In the genomic region with DNA sequence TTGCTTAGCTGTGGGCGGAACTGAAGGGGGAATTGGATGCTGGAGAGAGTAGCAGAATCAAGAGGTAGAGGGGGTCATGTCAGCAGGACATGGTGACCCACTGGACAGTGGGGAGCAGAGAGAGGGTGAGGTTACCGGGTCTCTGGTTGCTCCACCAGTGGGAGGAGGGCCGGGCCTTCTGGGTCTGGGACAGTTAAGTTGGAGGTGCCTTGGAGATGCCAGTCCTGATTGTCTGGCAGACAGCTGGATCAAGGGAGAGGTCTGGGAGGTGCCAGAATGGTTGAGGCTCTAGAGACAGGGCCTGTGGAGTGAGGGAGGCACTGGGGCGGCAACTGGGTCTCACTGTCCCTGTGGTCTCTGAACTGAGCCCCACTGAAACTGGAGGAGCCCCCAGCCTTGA, we compare ENCODE assay signal across 11 cellular contexts. TPM values are rescaled to one million over a fixed set of nuclear protein-coding genes. Genes with fewer than 3 reads are reported as not detected.
DNase-seq lines count a peak whose midpoint lies in the region; ATAC-seq, FAIRE-seq and TF ChIP-seq lines count a peak whose summit lies in the region.
"Had no signal": no experiment of that assay in that cellular context is flagged by ENCODE, and none has a peak within 500 bp of the region (broad histone marks: within the 10 kb centered on the region; RNA-seq: fewer than 3 reads in every experiment).

No MANE protein-coding gene starts in this region.

- ATAC-seq in stimulated activated naive CD8-positive, alpha-beta T cell treated with anti-CD3 and anti-CD28 coated beads, Interleukin-15, amount 100 ng/mL, for 72 hours, result no peak
- ATAC-seq in GM21528 (IDR thresholded peaks at IDR 0.05; ENCODE audit: low FRiP score, unreplicated experiment), result no peak

- no peak overlapping the region for H3K4me3 ChIP-seq in Karpas-422 (ENCODE audit: low read length)
- H3K4me3 ChIP-seq in brain microvascular endothelial cell (ENCODE audit: low read depth, low read length), result no peak overlapping the region
- no peak overlapping the region for H3K4me3 ChIP-seq in mesodermal cell (ENCODE audit: extremely low read depth, insufficient read depth, low read length, poor library complexity, severe bottlenecking)

- no peaks in the 10 kb centered on the region for H3K9me3 Mint-ChIP-seq in stimulated activated naive CD8-positive, alpha-beta T cell treated with anti-CD3 and anti-CD28 coated beads, Interleukin-15, amount 100 ng/mL, for 72 hours

- 88 to 89% methylated on average over 4 of the region's 4 CpGs for WGBS in mesodermal cell (ENCODE audit: insufficient coverage in 2 of 2), 2 experiments

- peaks cover 10% of the 10 kb centered on the region; the same call in 1 of the 2 replicates for H4K20me1 ChIP-seq in Karpas-422 (ENCODE audit: insufficient read depth, low read depth, low read length)

- no peak overlapping the region for H2AFZ ChIP-seq in Karpas-422 (ENCODE audit: low read length)

- FAIRE-seq in H54 (lab: Jason Lieb, UNC), result no peak

- peak overlapping the region; percentile 29; the same call in 1 of the 2 replicates for H3K9ac ChIP-seq in Karpas-422 (ENCODE audit: low read length)

- H3K9me3 ChIP-seq in Karpas-422 (ENCODE audit: low read length) (no peaks in the 10 kb centered on the region), mesodermal cell (ENCODE audit: control insufficient read depth, low read length) (no peaks in the 10 kb centered on the region)

- H3K27me3 Mint-ChIP-seq in stimulated activated naive CD8-positive, alpha-beta T cell treated with anti-CD3 and anti-CD28 coated beads, Interleukin-15, amount 100 ng/mL, for 72 hours, result no peaks in the 10 kb centered on the region

- in situ Hi-C loops in brain microvascular endothelial cell (cut with HindIII; ENCODE audit: low pct_ligation_motif_present, low sequenced_read_pairs), result no loop called here

- H3K27ac Mint-ChIP-seq in stimulated activated naive CD8-positive, alpha-beta T cell treated with anti-CD3 and anti-CD28 coated beads, Interleukin-15, amount 100 ng/mL, for 72 hours, result peak overlapping the region; percentile 1 to 92

- H3K79me2 ChIP-seq in Karpas-422 (ENCODE audit: low read length), result peaks cover 4% of the 10 kb centered on the region; the same call in 1 of the 2 replicates

- no peak overlapping the region for H3K4me3 Mint-ChIP-seq in stimulated activated naive CD8-positive, alpha-beta T cell treated with anti-CD3 and anti-CD28 coated beads, Interleukin-15, amount 100 ng/mL, for 72 hours

- TF ChIP-seq CTCF in brain microvascular endothelial cell (IDR thresholded peaks at IDR 0.05; ENCODE audit: low read depth, low read length, missing control alignments), result no peak

- DNase-seq in Karpas-422 (no peak), brain microvascular endothelial cell (no peak), H54 (ENCODE audit: insufficient read length, low spot score) (no peak), NCI-H446 treated with DMSO at 0.1 percent for 48 hours (lab: John Stamatoyannopoulos, UW) (no peak)
- DNase-seq in stimulated activated naive CD8-positive, alpha-beta T cell treated with anti-CD3 and anti-CD28 coated beads, Interleukin-15, amount 100 ng/mL, for 72 hours, result no peak
- DNase-seq in activated CD8-positive, alpha-beta memory T cell treated with anti-CD3 and anti-CD28 coated beads, Interleukin-2, amount 50 U/mL, for 48 hours, result no peak
- DNase-seq: activated naive CD4-positive, alpha-beta T cell treated with Interleukin-2 at 50 U/mL for 16 hours; T-helper 9 cell had no signal

- no peaks in the 10 kb centered on the region for H3K9me2 ChIP-seq in Karpas-422 (replicated peaks; ENCODE audit: insufficient read depth, low read length)

- peaks cover 34% of the 10 kb centered on the region for H3K4me1 ChIP-seq in Karpas-422 (ENCODE audit: low read length)
- H3K4me1 ChIP-seq in mesodermal cell (ENCODE audit: control insufficient read depth, insufficient read depth, low read length, poor library complexity, severe bottlenecking), result peaks cover 67% of the 10 kb centered on the region

- no peaks in the 10 kb centered on the region for H3K27me3 ChIP-seq in Karpas-422 (ENCODE audit: low read length)
- no peaks in the 10 kb centered on the region for H3K27me3 ChIP-seq in brain microvascular endothelial cell (replicated peaks)

- peaks cover 51% of the 10 kb centered on the region for H3K4me1 Mint-ChIP-seq in stimulated activated naive CD8-positive, alpha-beta T cell treated with anti-CD3 and anti-CD28 coated beads, Interleukin-15, amount 100 ng/mL, for 72 hours

- H3K36me3 ChIP-seq in Karpas-422 (ENCODE audit: insufficient read depth, low read length) (0 out of 2 replicates have a peak, but pooled peaks cover 12% of the 10 kb centered on the region), brain microvascular endothelial cell (replicated peaks) (peaks cover 6% of the 10 kb centered on the region), mesodermal cell (ENCODE audit: control insufficient read depth, insufficient read depth, low read length) (peaks cover 48% of the 10 kb centered on the region)

- TF ChIP-seq POLR2A in H54 (IDR thresholded peaks at IDR 0.05; ENCODE audit: low read depth, low read length), result no peak

- H3K4me2 ChIP-seq in Karpas-422 (ENCODE audit: low read depth, low read length, poor library complexity, severe bottlenecking), result peak overlapping the region; percentile 45

- H3K27ac ChIP-seq in Karpas-422 (ENCODE audit: low read length) (no peak overlapping the region), brain microvascular endothelial cell (peak overlapping the region; percentile 86), mesodermal cell (ENCODE audit: low read depth, low read length, severe bottlenecking) (peak overlapping the region; percentile 95)

RNA-seq across cellular contexts. Expression of a gene that starts 24.6 kb away (rescaled TPM):
- total RNA-seq in Karpas-422 (2014; rRNA removed; shearing (Covaris generic); ENCODE audit: low replicate concordance), result 7.7 and 8.5 TPM in 2 replicates
- 69.0 TPM for polyA plus RNA-seq in mesodermal cell (2013, experiment 1 of 2)
- 60.5 TPM for polyA plus RNA-seq in mesodermal cell (2013, experiment 2 of 2)

RNA-seq across cellular contexts. Expression of a gene that starts 31.8 kb away (rescaled TPM):
- total RNA-seq in Karpas-422 (2014; rRNA removed; shearing (Covaris generic); ENCODE audit: low replicate concordance), result 39.9 and 41.5 TPM in 2 replicates
- 97.8 TPM for polyA plus RNA-seq in mesodermal cell (2013, experiment 1 of 2)
- 102 TPM for polyA plus RNA-seq in mesodermal cell (2013, experiment 2 of 2)

RNA-seq across cellular contexts. Expression of a gene that starts 52.5 kb away (rescaled TPM):
- not detected in 2 replicates for total RNA-seq in Karpas-422 (2014; rRNA removed; shearing (Covaris generic); ENCODE audit: low replicate concordance)
- polyA plus RNA-seq in mesodermal cell (2013, experiment 1 of 2), result not detected
- not detected for polyA plus RNA-seq in mesodermal cell (2013, experiment 2 of 2)
- total RNA-seq: lung microvascular endothelial cell had no signal
